In genomic region chr7:98314469-98314868, GRCh38 we compare ENCODE assay signal across 16 cellular contexts. TPM values are rescaled to one million over a fixed set of nuclear protein-coding genes. Genes with fewer than 3 reads are reported as not detected.
A peak's percentile ranks its signal among the peaks of the same experiment; 100 is the strongest.
DNase-seq lines count a peak whose midpoint lies in the region; ATAC-seq and TF ChIP-seq lines count a peak whose summit lies in the region.
"Had no signal": no experiment of that assay in that cellular context is flagged by ENCODE, and none has a peak within 500 bp of the region (broad histone marks: within the 10 kb centered on the region; RNA-seq: fewer than 3 reads in every experiment).

No MANE protein-coding gene starts in this region.

- H2AFZ ChIP-seq in GM23338 (no peak overlapping the region), Karpas-422 (ENCODE audit: low read length) (no peak overlapping the region)

- H3K36me3 Mint-ChIP-seq in GM23338 (ENCODE audit: low read depth) (peaks cover 68% of the 10 kb centered on the region), T-cell (no peaks in the 10 kb centered on the region)

- H3K27me3 Mint-ChIP-seq in GM23338 (ENCODE audit: insufficient read depth, low read depth, poor library complexity) = peaks cover 5% of the 10 kb centered on the region
- no peaks in the 10 kb centered on the region for H3K27me3 Mint-ChIP-seq in T-cell
- H3K27me3 Mint-ChIP-seq: activated CD4-positive, alpha-beta T cell treated with anti-CD3 and anti-CD28 coated beads, Interleukin-2, amount 10 ng/mL, durations not matched to agents 24 days and 14 days had no signal

- no peaks in the 10 kb centered on the region for H3K79me2 ChIP-seq in GM23338 (replicated peaks; ENCODE audit: insufficient read depth)
- H3K79me2 ChIP-seq in Karpas-422 (ENCODE audit: low read length) = no peaks in the 10 kb centered on the region

- H3K27me3 ChIP-seq in GM23338 (ENCODE audit: insufficient read depth) (no peaks in the 10 kb centered on the region), Karpas-422 (ENCODE audit: low read length) (no peaks in the 10 kb centered on the region)
- H3K27me3 ChIP-seq: spleen had no signal

- H3F3A ChIP-seq in GM23338 (replicated peaks; ENCODE audit: low read depth) = no peaks in the 10 kb centered on the region

- peaks cover 30% of the 10 kb centered on the region for H3K36me3 ChIP-seq in GM23338 (ENCODE audit: insufficient read depth)
- no peaks in the 10 kb centered on the region for H3K36me3 ChIP-seq in Karpas-422 (ENCODE audit: insufficient read depth, low read length)

- CTCF ChIA-PET in T-cell (lab: Charles Lee) = no interaction called here

- ATAC-seq in GM23338 (no peak), T-cell (replicated peaks in 1 of 4) (no peak)

- H3K4me1 Mint-ChIP-seq in GM23338 = no peaks in the 10 kb centered on the region
- peaks cover 0 to 2% (median 0%) of the 10 kb centered on the region in 3 donors for H3K4me1 Mint-ChIP-seq in T-cell
- H3K4me1 Mint-ChIP-seq: activated CD4-positive, alpha-beta T cell treated with anti-CD3 and anti-CD28 coated beads, Interleukin-2, amount 10 ng/mL, durations not matched to agents 24 days and 14 days; nephron had no signal

- H3K9me3 ChIP-seq in Karpas-422 (ENCODE audit: low read length) = no peaks in the 10 kb centered on the region

- peak; percentile 27 for DNase-seq in GM12864 (ENCODE audit: low read depth)
- DNase-seq in GM23338 (ENCODE audit: low spot score) = no peak
- peak; percentile 79 for DNase-seq in Karpas-422
- DNase-seq in fibroblast of peridontal ligament (ENCODE audit: extremely low read depth) = peak; percentile 21
- DNase-seq in T-cell = no peak
- DNase-seq in GOT3 (lab: John Stamatoyannopoulos, UW) = no peak
- DNase-seq in NCI-H526 (lab: John Stamatoyannopoulos, UW) = no peak
- DNase-seq in occipital lobe (lab: John Stamatoyannopoulos, UW) = no peak
- DNase-seq: activated CD4-positive, alpha-beta T cell treated with anti-CD3 and anti-CD28 coated beads, Interleukin-2, amount 10 ng/mL, durations not matched to agents 24 days and 14 days; cerebellar nuclear complex; foreskin melanocyte; NCI-H187 treated with DMSO at 0.1 percent for 48 hours; SW 1271 had no signal

- H3K27ac Mint-ChIP-seq in GM23338 (peak overlapping the region; percentile 30; the same call in 1 of the 2 replicates), T-cell (no peak overlapping the region)
- H3K27ac Mint-ChIP-seq: activated CD4-positive, alpha-beta T cell treated with anti-CD3 and anti-CD28 coated beads, Interleukin-2, amount 10 ng/mL, durations not matched to agents 24 days and 14 days; activated T-helper 2 cell treated with anti-CD3 and anti-CD28 coated beads, Interferon-gamma antibody, Interleukin-2, Interleukin-4, amounts not matched to agents 10 μg/mL and 5 μg/mL and 100 μg/mL, durations not matched to agents 14 hours and 24 hours and 36 hours; nephron had no signal

- no peak overlapping the region for H3K4me3 Mint-ChIP-seq in GM23338
- H3K4me3 Mint-ChIP-seq in T-cell = no peak overlapping the region
- H3K4me3 Mint-ChIP-seq: activated CD4-positive, alpha-beta T cell treated with anti-CD3 and anti-CD28 coated beads, Interleukin-2, amount 10 ng/mL, durations not matched to agents 24 days and 14 days; nephron had no signal

- POLR2A ChIA-PET in T-cell (lab: Charles Lee) = no interaction called here

- H3K9ac ChIP-seq in Karpas-422 (ENCODE audit: low read length) = peak overlapping the region; percentile 56

- H3K27ac ChIP-seq in GM23338 (ENCODE audit: low read depth) = no peak overlapping the region; the same call in 1 of the 2 replicates
- H3K27ac ChIP-seq in Karpas-422 (ENCODE audit: low read length) = peak overlapping the region; percentile 98
- H3K27ac ChIP-seq: spleen had no signal

- no peaks in the 10 kb centered on the region for H3K9me2 ChIP-seq in GM23338 (ENCODE audit: insufficient read depth)
- no peaks in the 10 kb centered on the region for H3K9me2 ChIP-seq in Karpas-422 (replicated peaks; ENCODE audit: insufficient read depth, low read length)

- H4K20me1 ChIP-seq in GM23338 (replicated peaks; ENCODE audit: insufficient read depth) (no peaks in the 10 kb centered on the region; the same call in 1 of the 2 replicates), Karpas-422 (ENCODE audit: insufficient read depth, low read depth, low read length) (no peaks in the 10 kb centered on the region)

- H3K9me3 Mint-ChIP-seq in GM23338 (peaks cover 19% of the 10 kb centered on the region), T-cell (no peaks in the 10 kb centered on the region)
- H3K9me3 Mint-ChIP-seq: activated CD4-positive, alpha-beta T cell treated with anti-CD3 and anti-CD28 coated beads, Interleukin-2, amount 10 ng/mL, durations not matched to agents 24 days and 14 days; activated T-helper 2 cell treated with anti-CD3 and anti-CD28 coated beads, Interferon-gamma antibody, Interleukin-2, Interleukin-4, amounts not matched to agents 10 μg/mL and 5 μg/mL and 100 μg/mL, durations not matched to agents 14 hours and 24 hours and 36 hours had no signal

- H3K4me3 ChIP-seq in GM12864 (ENCODE audit: low read depth, low read length) = no peak overlapping the region
- no peak overlapping the region for H3K4me3 ChIP-seq in GM23338
- 0 out of 2 replicates have a peak overlapping the region, but pooled peaks have one; percentile 26 for H3K4me3 ChIP-seq in Karpas-422 (ENCODE audit: low read length)
- H3K4me3 ChIP-seq: spleen had no signal

- H3K4me2 ChIP-seq in GM23338 = no peak overlapping the region
- H3K4me2 ChIP-seq in Karpas-422 (ENCODE audit: low read depth, low read length, poor library complexity, severe bottlenecking) = peak overlapping the region; percentile 56

- H3K4me1 ChIP-seq in GM23338 (ENCODE audit: insufficient read depth) (no peaks in the 10 kb centered on the region), Karpas-422 (ENCODE audit: low read length) (peaks cover 31% of the 10 kb centered on the region)

- no peak for TF ChIP-seq CTCF in GM12864 (IDR thresholded peaks at IDR 0.05; ENCODE audit: low read depth, low read length, missing control alignments)
- no peak for TF ChIP-seq CTCF in GM23338 (conservative IDR thresholded peaks at IDR 0.05; ENCODE audit: low read depth in 2 of 2)

TF ChIP-seq in GM23338, 12 proteins besides CTCF, POLR2A, EP300 and RAD21 (continues in another document):
- TF ChIP-seq JUNB (IDR thresholded peaks at IDR 0.05; ENCODE audit: unreplicated experiment) = no peak
- no peak for TF ChIP-seq CREB1 (CRISPR knock-in tag; IDR thresholded peaks at IDR 0.05; ENCODE audit: low read depth)
- no peak for TF ChIP-seq REST (IDR thresholded peaks at IDR 0.05; ENCODE audit: unreplicated experiment)
- no peak for TF ChIP-seq POLR2AphosphoS5 (IDR thresholded peaks at IDR 0.05; ENCODE audit: low read depth)
- no peak for TF ChIP-seq ZNF331 (CRISPR knock-in tag; IDR thresholded peaks at IDR 0.05; ENCODE audit: low read depth)

RNA-seq across cellular contexts. Expression of gene BRI3, which starts 33.0 kb away (rescaled TPM):
- 21.7 and 25.2 TPM in 2 replicates for total RNA-seq in GM23338 (2014; rRNA removed; shearing (Covaris generic))
- 66.1 and 141 TPM in 2 replicates for polyA plus RNA-seq in GM23338 (2016; fragmentation: Nextera tagmentation; extraction: Ambion mirVana)
- total RNA-seq in Karpas-422 (2014; rRNA removed; shearing (Covaris generic); ENCODE audit: low replicate concordance) = 26.6 and 34.7 TPM in 2 replicates
- total RNA-seq in T-cell (10 to 100 TPM; 53.4 to 73.0 (median 61.2) TPM), occipital lobe (21.4 TPM)

Comparison
In these comparisons a context has a peak if more than half of its experiments do, and no peak if none do; other contexts are left out.
1. DNase-seq: peak in GM12864 (single experiment), Karpas-422 (single experiment) and fibroblast of peridontal ligament (single experiment); none in GM23338 (single experiment), T-cell (0 of 34), GOT3 (single experiment), NCI-H526 (0 of 2) and occipital lobe (single experiment).